ENCODE assay signal across 18 cellular contexts in the genomic region with DNA sequence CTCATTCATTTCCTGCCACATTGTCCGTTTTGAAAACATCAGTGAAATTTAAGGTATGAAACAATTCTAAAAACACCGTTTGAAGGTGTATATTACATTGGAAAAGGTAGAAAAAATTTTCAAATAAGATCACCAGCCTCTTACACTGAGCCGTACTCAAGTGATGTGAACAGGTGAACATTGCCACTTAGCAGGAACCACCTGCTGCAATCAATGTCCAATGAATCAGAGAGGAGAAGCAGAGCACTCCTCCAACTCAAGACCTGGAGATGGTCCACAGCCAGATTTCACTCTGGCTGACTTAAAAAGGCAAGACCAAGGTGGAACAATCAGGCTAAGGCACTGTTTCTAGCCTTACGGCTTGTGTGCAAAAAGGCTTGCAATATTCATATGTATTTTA.
"Had no signal": no experiment of that assay in that cellular context is flagged by ENCODE, and none has a peak within 500 bp of the region (broad histone marks: within the 10 kb centered on the region; RNA-seq: fewer than 3 reads in every experiment).

No MANE protein-coding gene starts in this region.

- H3K4me3 Mint-ChIP-seq: activated B cell treated with CpG ODN at 0.5 μM for 24 hours; activated CD4-positive, alpha-beta T cell treated with anti-CD3 and anti-CD28 coated beads for 36 hours; activated naive CD4-positive, alpha-beta T cell treated with anti-CD3 and anti-CD28 coated beads, Interleukin-2, amount 10 ng/mL, durations not matched to agents 7 days and 5 days; memory B cell; nephron; stimulated activated naive CD8-positive, alpha-beta T cell treated with anti-CD3 and anti-CD28 coated beads, Interleukin-15, Interleukin-2, amounts not matched to agents 100 ng/mL and 50 ng/mL, for 24 hours had no signal

- H3K9ac ChIP-seq: parathyroid adenoma had no signal

- H3K27ac ChIP-seq: heart left ventricle, parathyroid adenoma, thyroid gland had no signal

- H3K9me3 ChIP-seq: heart left ventricle, thyroid gland had no signal

- H3K27me3 Mint-ChIP-seq: activated B cell treated with CpG ODN at 0.5 μM for 24 hours; activated CD4-positive, alpha-beta T cell treated with anti-CD3 and anti-CD28 coated beads for 36 hours; activated naive CD4-positive, alpha-beta T cell treated with anti-CD3 and anti-CD28 coated beads, Interleukin-2, amount 10 ng/mL, durations not matched to agents 7 days and 5 days; memory B cell; stimulated activated naive CD8-positive, alpha-beta T cell treated with anti-CD3 and anti-CD28 coated beads, Interleukin-15, Interleukin-2, amounts not matched to agents 100 ng/mL and 50 ng/mL, for 24 hours had no signal

- H3K27me3 ChIP-seq: heart left ventricle, thyroid gland had no signal

- H3K27ac Mint-ChIP-seq: activated B cell treated with CpG ODN at 0.5 μM for 24 hours; activated CD4-positive, alpha-beta T cell treated with anti-CD3 and anti-CD28 coated beads for 36 hours; activated naive CD4-positive, alpha-beta T cell treated with anti-CD3 and anti-CD28 coated beads, Interleukin-2, amount 10 ng/mL, durations not matched to agents 7 days and 5 days; nephron; stimulated activated naive CD8-positive, alpha-beta T cell treated with anti-CD3 and anti-CD28 coated beads, Interleukin-15, Interleukin-2, amounts not matched to agents 100 ng/mL and 50 ng/mL, for 24 hours had no signal

- H3K9me3 Mint-ChIP-seq: activated B cell treated with CpG ODN at 0.5 μM for 24 hours; activated naive CD4-positive, alpha-beta T cell treated with anti-CD3 and anti-CD28 coated beads, Interleukin-2, amount 10 ng/mL, durations not matched to agents 7 days and 5 days; memory B cell; nephron; stimulated activated naive CD8-positive, alpha-beta T cell treated with anti-CD3 and anti-CD28 coated beads, Interleukin-15, Interleukin-2, amounts not matched to agents 100 ng/mL and 50 ng/mL, for 24 hours had no signal

- H2AFZ ChIP-seq: parathyroid adenoma had no signal

- H3K4me1 ChIP-seq: parathyroid adenoma, thyroid gland had no signal

- ATAC-seq: activated CD4-positive, alpha-beta T cell treated with anti-CD3 and anti-CD28 coated beads for 36 hours; heart left ventricle; left cardiac atrium; right cardiac atrium had no signal

- DNase-seq: activated B cell treated with CpG ODN at 0.5 μM for 24 hours; activated CD4-positive, alpha-beta T cell treated with anti-CD3 and anti-CD28 coated beads for 36 hours; activated CD4-positive, alpha-beta T cell treated with anti-CD3 and anti-CD28 coated beads, Interleukin-2, amount 50 U/mL, for 48 hours; activated effector memory CD4-positive, alpha-beta T cell treated with Interleukin-2 at 50 U/mL for 16 hours; activated naive CD4-positive, alpha-beta T cell treated with anti-CD3 and anti-CD28 coated beads, Interleukin-2, amount 10 ng/mL, durations not matched to agents 7 days and 5 days; activated T-cell treated with anti-CD3 and anti-CD28 coated beads, Interleukin-2, amount 50 U/mL, for 48 hours; amygdala; heart left ventricle; left cardiac atrium; right cardiac atrium; stimulated activated CD4-positive, alpha-beta T cell treated with anti-CD3 and anti-CD28 coated beads, Interleukin-12 subunit alpha, Interleukin-12 subunit beta, amount 100 ng/mL, for 4 hours; stimulated activated CD4-positive, alpha-beta T cell treated with anti-CD3 and anti-CD28 coated beads, Interleukin-4, amount 100 ng/mL, for 4 hours; substantia nigra; thyroid gland had no signal

- H3K79me2 ChIP-seq: parathyroid adenoma had no signal
